ENCODE assay signal across 18 cellular contexts in genomic region chr17:32356378-32356743, GRCh38. TPM values are rescaled to one million over a fixed set of nuclear protein-coding genes. Genes with fewer than 3 reads are reported as not detected.
DNase-seq lines count a peak whose midpoint lies in the region; ATAC-seq, FAIRE-seq and TF ChIP-seq lines count a peak whose summit lies in the region.
"Had no signal": no experiment of that assay in that cellular context is flagged by ENCODE, and none has a peak within 500 bp of the region (broad histone marks: within the 10 kb centered on the region; RNA-seq: fewer than 3 reads in every experiment).

No MANE protein-coding gene starts in this region.

- no peaks in the 10 kb centered on the region for H3K9me1 ChIP-seq in endothelial cell of umbilical vein (replicated peaks; ENCODE audit: control insufficient read depth, extremely low read depth, insufficient read depth, low read length)

- CTCF ChIA-PET in endothelial cell of umbilical vein (lab: Charles Lee): interaction anchor here (0.9 to 1.0 kb wide), 2 partner anchors 14 to 104 kb away, joined by 3 read pairs; no protein-coding TSS in a partner anchor

- ATAC-seq in GM19328 (IDR thresholded peaks at IDR 0.05; ENCODE audit: unreplicated experiment) (no peak), GM21576 (IDR thresholded peaks at IDR 0.05; ENCODE audit: unreplicated experiment) (no peak)

- H3K36me3 ChIP-seq in cardiac muscle cell (peaks cover 49% of the 10 kb centered on the region), right atrium auricular region (peaks cover 73% of the 10 kb centered on the region), SK-N-MC (ENCODE audit: insufficient read depth, low read length) (peaks cover 92% of the 10 kb centered on the region), endothelial cell of umbilical vein (ENCODE audit: control insufficient read depth in 2 of 2, extremely low read depth in 1 of 2, insufficient read depth in 2 of 2, low read length in 2 of 2) (peaks cover 26 to 38% of the 10 kb centered on the region in 2 experiments), subcutaneous abdominal adipose tissue (ENCODE audit: control insufficient read depth in 5 of 5, insufficient read depth in 5 of 5, low read length in 5 of 5) (peaks cover 18 to 63% (median 42%) of the 10 kb centered on the region in 5 donors)

- H3K9ac ChIP-seq in SK-N-MC (ENCODE audit: insufficient read length): peak overlapping the region; percentile 20
- no peak overlapping the region for H3K9ac ChIP-seq in endothelial cell of umbilical vein (replicated peaks; ENCODE audit: extremely low read depth, insufficient read depth, low read length)
- no peak overlapping the region for H3K9ac ChIP-seq in subcutaneous abdominal adipose tissue (ENCODE audit: low read length in 5 of 5)

- no TSS peak for BruUV-seq in endothelial cell of umbilical vein (replicated peaks; lab: Mats Ljungman, UMichigan)

- H3K27me3 ChIP-seq in cardiac muscle cell (no peaks in the 10 kb centered on the region), right atrium auricular region (no peaks in the 10 kb centered on the region), endothelial cell of umbilical vein (ENCODE audit: control insufficient read depth in 2 of 2, insufficient read depth in 2 of 2, low read length in 2 of 2) (no peaks in the 10 kb centered on the region), subcutaneous abdominal adipose tissue (ENCODE audit: control insufficient read depth in 5 of 5, insufficient read depth in 4 of 5, low read length in 5 of 5) (no peaks in the 10 kb centered on the region)
- H3K27me3 ChIP-seq: sigmoid colon had no signal

- POLR2A ChIA-PET in endothelial cell of umbilical vein (lab: Charles Lee): no interaction called here

- TF ChIP-seq POLR2A in endothelial cell of umbilical vein (IDR thresholded peaks at IDR 0.05; ENCODE audit: low read depth, low read length): no peak

- H3K4me1 ChIP-seq in cardiac muscle cell (ENCODE audit: low read depth): peaks cover 27% of the 10 kb centered on the region
- H3K4me1 ChIP-seq in right atrium auricular region: peaks cover 0 to 64% of the 10 kb centered on the region in 2 donors
- peaks cover 27% of the 10 kb centered on the region for H3K4me1 ChIP-seq in endothelial cell of umbilical vein (ENCODE audit: control insufficient read depth, extremely low read depth, insufficient read depth, low read length)
- peaks cover 1 to 56% (median 52%) of the 10 kb centered on the region in 5 donors for H3K4me1 ChIP-seq in subcutaneous abdominal adipose tissue (ENCODE audit: control insufficient read depth in 5 of 5, insufficient read depth in 5 of 5, low read length in 5 of 5)

- TF ChIP-seq CTCF in cardiac muscle cell (IDR thresholded peaks at IDR 0.05; ENCODE audit: low read depth, low read length): no peak
- no peak for TF ChIP-seq CTCF in right atrium auricular region (IDR thresholded peaks at IDR 0.05)
- TF ChIP-seq CTCF in endothelial cell of umbilical vein (IDR thresholded peaks at IDR 0.05; ENCODE audit: extremely low read depth in 1 of 2, insufficient read depth in 1 of 2, low read depth in 1 of 2, low read length in 2 of 2): no peak

- H4K20me1 ChIP-seq in endothelial cell of umbilical vein (replicated peaks; ENCODE audit: control insufficient read depth, extremely low read depth, insufficient read depth, low read length): peaks cover 30% of the 10 kb centered on the region

- H3K9me3 ChIP-seq in cardiac muscle cell (ENCODE audit: low read depth) (no peaks in the 10 kb centered on the region), right atrium auricular region (no peaks in the 10 kb centered on the region), SK-N-MC (ENCODE audit: low read depth, low read length) (no peaks in the 10 kb centered on the region), endothelial cell of umbilical vein (replicated peaks; ENCODE audit: control insufficient read depth, insufficient read depth, low read length) (no peaks in the 10 kb centered on the region), subcutaneous abdominal adipose tissue (ENCODE audit: control insufficient read depth in 5 of 5, low read length in 5 of 5) (no peaks in the 10 kb centered on the region)
- H3K9me3 ChIP-seq: sigmoid colon had no signal

- FAIRE-seq in endothelial cell of umbilical vein (lab: Jason Lieb, UNC): no peak
- FAIRE-seq: GM19239 had no signal

- no peak for DNase-seq in cardiac muscle cell (ENCODE audit: low read depth in 1 of 2, low spot score in 1 of 2)
- no peak for DNase-seq in right atrium auricular region (ENCODE audit: low spot score)
- DNase-seq in SK-N-MC (ENCODE audit: low read depth, low spot score): no peak
- no peak for DNase-seq in endothelial cell of umbilical vein (ENCODE audit: low read depth, low spot score)
- DNase-seq in medulla oblongata (ENCODE audit: extremely low spot score): no peak
- DNase-seq: activated naive CD4-positive, alpha-beta T cell; COR-L47; EL; Karpas-422; NCI-H2171; NCI-H69; OCI-M1; sigmoid colon; stimulated activated CD4-positive, alpha-beta T cell treated with anti-CD3 and anti-CD28 coated beads, Interleukin-2, amount 100 ng/mL, for 24 hours had no signal

- peaks cover 95% of the 10 kb centered on the region for H3K79me2 ChIP-seq in endothelial cell of umbilical vein (ENCODE audit: control insufficient read depth, insufficient read depth, low read length)

- intact Hi-C loops in endothelial cell of umbilical vein (cut with micrococcal nuclease): no loop called here

- H3K27ac ChIP-seq in cardiac muscle cell: peak overlapping the region; percentile 69
- H3K27ac ChIP-seq in right atrium auricular region: no peak overlapping the region
- H3K27ac ChIP-seq in SK-N-MC: peak overlapping the region; percentile 71
- no peak overlapping the region for H3K27ac ChIP-seq in endothelial cell of umbilical vein (ENCODE audit: insufficient read depth, low read depth, low read length)
- peak overlapping the region; percentile 58 for H3K27ac ChIP-seq in subcutaneous abdominal adipose tissue (ENCODE audit: low read depth, low read length)

- H3K4me3 ChIP-seq in cardiac muscle cell: no peak overlapping the region
- no peak overlapping the region for H3K4me3 ChIP-seq in right atrium auricular region
- no peak overlapping the region for H3K4me3 ChIP-seq in SK-N-MC
- no peak overlapping the region for H3K4me3 ChIP-seq in endothelial cell of umbilical vein (replicated peaks in 1 of 3; ENCODE audit: insufficient read depth in 1 of 3, low read depth in 1 of 3, low read length in 3 of 3)
- no peak overlapping the region for H3K4me3 ChIP-seq in subcutaneous abdominal adipose tissue (ENCODE audit: low read depth in 1 of 5, low read length in 5 of 5)
- H3K4me3 ChIP-seq: sigmoid colon had no signal

- no peak overlapping the region for H2AFZ ChIP-seq in endothelial cell of umbilical vein (ENCODE audit: low read depth, low read length)

- peak overlapping the region; percentile 58 for H3K4me2 ChIP-seq in endothelial cell of umbilical vein (ENCODE audit: insufficient read depth, low read length)

- dilution Hi-C loops in endothelial cell of umbilical vein (cut with MboI; ENCODE audit: extremely low pct_ligation_motif_present, low sequenced_read_pairs): no loop called here

TF ChIP-seq in endothelial cell of umbilical vein, 7 proteins besides CTCF, POLR2A, EP300 and RAD21:
- no peak for TF ChIP-seq FOS (IDR thresholded peaks at IDR 0.05; ENCODE audit: borderline replicate concordance, insufficient read depth, low read length)
- no peak for TF ChIP-seq MYC (IDR thresholded peaks at IDR 0.05; ENCODE audit: low read depth, low read length)
- no peak for TF ChIP-seq EZH2 (IDR thresholded peaks at IDR 0.05; ENCODE audit: borderline replicate concordance, low read depth, low read length, severe bottlenecking)
- no peak for TF ChIP-seq MAX (IDR thresholded peaks at IDR 0.05; ENCODE audit: insufficient read depth, insufficient read length)
- TF ChIP-seq GATA2 (IDR thresholded peaks at IDR 0.05; ENCODE audit: insufficient read depth, insufficient read length, low read depth, low read length): no peak
- no peak for TF ChIP-seq POLR2AphosphoS5 (IDR thresholded peaks at IDR 0.05; ENCODE audit: insufficient read depth, low read depth, low read length)
- no peak for TF ChIP-seq JUN (IDR thresholded peaks at IDR 0.05; ENCODE audit: borderline replicate concordance, insufficient read depth, insufficient read length, low read depth)

RNA-seq across cellular contexts. Expression of gene ZNF207, which starts 6.4 kb away (rescaled TPM):
- total RNA-seq in cardiac muscle cell: 111 and 114 TPM in 2 replicates
- 135 and 170 TPM in 2 replicates for polyA plus RNA-seq in cardiac muscle cell
- 10 to 100 TPM; 65.6 to 68.9 TPM for total RNA-seq in right atrium auricular region
- 206 and 209 TPM in 2 replicates for total RNA-seq in endothelial cell of umbilical vein
- polyA plus RNA-seq in endothelial cell of umbilical vein: 231 and 245 TPM in 2 replicates
- 184 and 198 TPM in 2 replicates for polyA plus RNA-seq in endothelial cell of umbilical vein (2011; cell fraction: cytosol; rRNA removed)
- 314 and 362 TPM in 2 replicates for polyA plus RNA-seq in endothelial cell of umbilical vein (2011; cell fraction: nucleus; rRNA removed)
- 153 and 220 TPM in 2 replicates for polyA plus RNA-seq in endothelial cell of umbilical vein (2012)
- 268 and 284 TPM in 2 replicates for polyA minus RNA-seq in endothelial cell of umbilical vein
- 126 TPM for polyA minus RNA-seq in endothelial cell of umbilical vein (2011; cell fraction: cytosol; rRNA and poly(A)+ RNA removed)
- polyA minus RNA-seq in endothelial cell of umbilical vein (2011; cell fraction: nucleus; rRNA and poly(A)+ RNA removed): 284 and 417 TPM in 2 replicates

RNA-seq across cellular contexts. Expression of gene C17orf75, which starts 14.4 kb away (rescaled TPM):
- total RNA-seq in cardiac muscle cell: 19.7 and 27.0 TPM in 2 replicates
- 38.8 and 41.7 TPM in 2 replicates for polyA plus RNA-seq in cardiac muscle cell
- 10 to 100 TPM in 1 of 2 donors, 1 to 10 TPM in 1; 7.9 to 14.5 TPM for total RNA-seq in right atrium auricular region
- total RNA-seq in endothelial cell of umbilical vein: 19.1 and 21.5 TPM in 2 replicates
- 6.3 and 8.8 TPM in 2 replicates for polyA plus RNA-seq in endothelial cell of umbilical vein
- 11.2 and 13.7 TPM in 2 replicates for polyA plus RNA-seq in endothelial cell of umbilical vein (2011; cell fraction: cytosol; rRNA removed)
- 23.4 and 25.3 TPM in 2 replicates for polyA plus RNA-seq in endothelial cell of umbilical vein (2011; cell fraction: nucleus; rRNA removed)
- 17.7 and 27.4 TPM in 2 replicates for polyA plus RNA-seq in endothelial cell of umbilical vein (2012)
- 6.6 and 9.3 TPM in 2 replicates for polyA minus RNA-seq in endothelial cell of umbilical vein
- polyA minus RNA-seq in endothelial cell of umbilical vein (2011; cell fraction: cytosol; rRNA and poly(A)+ RNA removed): 6.5 TPM
- polyA minus RNA-seq in endothelial cell of umbilical vein (2011; cell fraction: nucleus; rRNA and poly(A)+ RNA removed): 6.0 and 7.4 TPM in 2 replicates

Comparison
In these comparisons a context has a peak if more than half of its experiments do, and no peak if none do; other contexts are left out.
1. H3K27ac ChIP-seq: peak in cardiac muscle cell (single experiment), SK-N-MC (single experiment) and subcutaneous abdominal adipose tissue (single experiment); none in right atrium auricular region (0 of 2) and endothelial cell of umbilical vein (single experiment).